ENCODE assay signal across 8 cellular contexts in genomic region chr6:128491643-128492206, GRCh38. TPM values are rescaled to one million over a fixed set of nuclear protein-coding genes. Genes with fewer than 3 reads are reported as not detected.
A peak's percentile ranks its signal among the peaks of the same experiment; 100 is the strongest.
DNase-seq lines count a peak whose midpoint lies in the region; ATAC-seq and TF ChIP-seq lines count a peak whose summit lies in the region.

No MANE protein-coding gene starts in this region.

- no peaks in the 10 kb centered on the region for H3K36me3 Mint-ChIP-seq in activated CD8-positive, alpha-beta T cell treated with anti-CD3 and anti-CD28 coated beads for 36 hours (ENCODE audit: low read depth)
- H3K36me3 Mint-ChIP-seq in stimulated activated naive B cell treated with anti-CD40 and anti-IgM and Interleukin-4, amounts not matched to agents 10 μg/mL and 1 μg/mL and 100 μg/mL, for 72 hours, result no peaks in the 10 kb centered on the region

- CTCF ChIA-PET in activated CD8-positive, alpha-beta T cell treated with anti-CD3 and anti-CD28 coated beads for 36 hours (lab: Charles Lee), result no interaction called here

- H3K27ac Mint-ChIP-seq in activated CD8-positive, alpha-beta T cell treated with anti-CD3 and anti-CD28 coated beads for 36 hours, result no peak overlapping the region
- no peak overlapping the region for H3K27ac Mint-ChIP-seq in stimulated activated naive B cell treated with anti-CD40 and anti-IgM and Interleukin-4, amounts not matched to agents 10 μg/mL and 1 μg/mL and 100 μg/mL, for 72 hours

- H3K4me1 Mint-ChIP-seq in activated CD8-positive, alpha-beta T cell treated with anti-CD3 and anti-CD28 coated beads for 36 hours (ENCODE audit: low read depth), result no peaks in the 10 kb centered on the region
- H3K4me1 Mint-ChIP-seq in stimulated activated naive B cell treated with anti-CD40 and anti-IgM and Interleukin-4, amounts not matched to agents 10 μg/mL and 1 μg/mL and 100 μg/mL, for 72 hours, result peaks cover 0 to 6% of the 10 kb centered on the region in 2 donors

- H3K36me3 ChIP-seq in H7 (replicated peaks; ENCODE audit: control insufficient read depth, insufficient read depth, low read length), result no peaks in the 10 kb centered on the region

- no peak for TF ChIP-seq CTCF in GM12865 (IDR thresholded peaks at IDR 0.05; ENCODE audit: insufficient read depth, low read depth, low read length, missing control alignments)
- no peak for TF ChIP-seq CTCF in activated CD8-positive, alpha-beta T cell treated with anti-CD3 and anti-CD28 coated beads for 36 hours (IDR thresholded peaks at IDR 0.05)

- intact Hi-C loops in activated CD8-positive, alpha-beta T cell treated with anti-CD3 and anti-CD28 coated beads for 36 hours (cut with micrococcal nuclease), result no loop called here
- intact Hi-C loops in posterior cingulate gyrus (cut with DNase I), result no loop called here

- DNase-seq in GM12865 (ENCODE audit: low read depth), result peak; percentile 44
- DNase-seq in activated CD8-positive, alpha-beta T cell treated with anti-CD3 and anti-CD28 coated beads for 36 hours, result no peak
- DNase-seq in hepatic stellate cell (ENCODE audit: low spot score), result peak; percentile 18
- DNase-seq in stimulated activated naive B cell treated with anti-CD40 and anti-IgM and Interleukin-4, amounts not matched to agents 10 μg/mL and 1 μg/mL and 100 μg/mL, for 72 hours, result no peak
- DNase-seq in NOMO-1 (lab: John Stamatoyannopoulos, UW; ENCODE audit: unreplicated experiment in 2 of 2), result no peak
- DNase-seq in posterior cingulate gyrus, result no peak
- no peak for DNase-seq in H7

- ATAC-seq in HG03095 (IDR thresholded peaks at IDR 0.05; ENCODE audit: unreplicated experiment), result peak; percentile 66
- no peak for ATAC-seq in activated CD8-positive, alpha-beta T cell treated with anti-CD3 and anti-CD28 coated beads for 36 hours
- no peak for ATAC-seq in stimulated activated naive B cell treated with anti-CD40 and anti-IgM and Interleukin-4, amounts not matched to agents 10 μg/mL and 1 μg/mL and 100 μg/mL, for 72 hours (replicated peaks)

- peak overlapping the region; percentile 42 for H3K4me3 Mint-ChIP-seq in activated CD8-positive, alpha-beta T cell treated with anti-CD3 and anti-CD28 coated beads for 36 hours
- peak overlapping the region; percentile 3 to 57 for H3K4me3 Mint-ChIP-seq in stimulated activated naive B cell treated with anti-CD40 and anti-IgM and Interleukin-4, amounts not matched to agents 10 μg/mL and 1 μg/mL and 100 μg/mL, for 72 hours

- H3K27me3 ChIP-seq in H7 (ENCODE audit: control insufficient read depth, insufficient read depth, low read length), result no peaks in the 10 kb centered on the region

- H3K9me3 Mint-ChIP-seq in activated CD8-positive, alpha-beta T cell treated with anti-CD3 and anti-CD28 coated beads for 36 hours, result no peaks in the 10 kb centered on the region
- H3K9me3 Mint-ChIP-seq in stimulated activated naive B cell treated with anti-CD40 and anti-IgM and Interleukin-4, amounts not matched to agents 10 μg/mL and 1 μg/mL and 100 μg/mL, for 72 hours, result peaks cover 0 to 2% of the 10 kb centered on the region in 2 donors

- peaks cover 3% of the 10 kb centered on the region for H3K27me3 Mint-ChIP-seq in activated CD8-positive, alpha-beta T cell treated with anti-CD3 and anti-CD28 coated beads for 36 hours
- H3K27me3 Mint-ChIP-seq in stimulated activated naive B cell treated with anti-CD40 and anti-IgM and Interleukin-4, amounts not matched to agents 10 μg/mL and 1 μg/mL and 100 μg/mL, for 72 hours, result peaks cover 0 to 5% of the 10 kb centered on the region in 2 donors

- no peak overlapping the region for H3K4me3 ChIP-seq in GM12865 (ENCODE audit: low read depth, low read length)
- no peak overlapping the region for H3K4me3 ChIP-seq in H7 (ENCODE audit: insufficient read depth, low read depth, low read length)

- POLR2A ChIA-PET in activated CD8-positive, alpha-beta T cell treated with anti-CD3 and anti-CD28 coated beads for 36 hours (lab: Charles Lee), result no interaction called here

RNA-seq across cellular contexts. Expression of gene PTPRK, which starts 28.7 kb away (rescaled TPM):
- total RNA-seq in activated CD8-positive, alpha-beta T cell treated with anti-CD3 and anti-CD28 coated beads for 36 hours, result 1 to 10 TPM; 7.7 to 8.9 TPM
- total RNA-seq in H7 (2014; rRNA removed; shearing (Covaris generic)), result 36.9 and 44.0 TPM in 2 replicates

Comparison
In these comparisons a context has a peak if more than half of its experiments do, and no peak if none do; other contexts are left out.
1. DNase-seq: peak in GM12865 (single experiment) and hepatic stellate cell (single experiment); none in activated CD8-positive, alpha-beta T cell treated with anti-CD3 and anti-CD28 coated beads for 36 hours (single experiment), stimulated activated naive B cell treated with anti-CD40 and anti-IgM and Interleukin-4, amounts not matched to agents 10 μg/mL and 1 μg/mL and 100 μg/mL, for 72 hours (single experiment), NOMO-1 (0 of 2), posterior cingulate gyrus (0 of 10) and H7 (single experiment).